ENCODE assay signal across 9 cellular contexts in the genomic region with DNA sequence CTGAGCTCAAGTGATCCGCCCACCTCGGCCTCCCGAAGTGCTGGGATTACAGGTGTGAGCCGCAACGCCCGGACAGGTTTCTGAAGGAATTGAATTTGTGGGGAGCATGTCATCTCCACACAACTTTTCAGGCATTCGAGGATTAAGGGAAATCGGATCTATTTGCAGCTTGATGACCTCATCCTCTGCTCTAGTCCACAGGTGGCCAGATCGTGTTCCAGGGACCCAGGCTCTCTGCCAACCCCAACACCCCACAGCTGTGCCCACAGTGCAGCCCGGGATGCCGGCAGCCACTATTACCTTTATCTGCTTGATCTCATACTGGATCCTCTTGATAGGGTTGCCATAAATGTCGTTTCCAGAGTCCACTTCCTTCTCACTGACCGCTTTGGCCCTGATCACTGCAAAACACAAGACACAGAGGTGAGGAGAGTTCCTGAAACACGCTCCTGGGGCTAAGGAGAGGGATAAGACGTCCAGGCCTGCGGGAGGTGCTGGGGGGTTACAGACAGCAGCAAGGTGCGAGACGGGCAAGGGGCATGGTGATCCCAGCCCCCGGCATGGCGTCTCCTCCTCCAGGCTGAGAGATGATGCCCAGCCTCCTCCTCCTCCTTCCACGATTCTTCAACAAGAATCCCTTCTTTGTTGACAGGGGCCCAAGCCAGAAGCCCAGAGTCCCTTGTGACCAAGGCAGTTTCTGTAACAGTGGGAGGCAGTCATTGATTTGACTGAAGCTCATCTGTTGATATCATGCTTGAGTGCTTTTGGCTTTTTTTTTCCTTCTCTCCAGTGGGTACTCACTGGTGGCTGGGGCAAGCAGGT. TPM values are rescaled to one million over a fixed set of nuclear protein-coding genes. Genes with fewer than 3 reads are reported as not detected.
DNase-seq lines count a peak whose midpoint lies in the region; ATAC-seq, FAIRE-seq and TF ChIP-seq lines count a peak whose summit lies in the region.
"Had no signal": no experiment of that assay in that cellular context is flagged by ENCODE, and none has a peak within 500 bp of the region (broad histone marks: within the 10 kb centered on the region; RNA-seq: fewer than 3 reads in every experiment).

No MANE protein-coding gene starts in this region.

- peaks cover 0 to 25% of the 10 kb centered on the region in 2 donors for H3K36me3 ChIP-seq in vagina
- H3K36me3 ChIP-seq in Peyer's patch: peaks cover 0 to 23% (median 0%) of the 10 kb centered on the region in 3 donors

- no peak overlapping the region for H3K4me3 ChIP-seq in vagina
- H3K4me3 ChIP-seq in Peyer's patch: no peak overlapping the region

- FAIRE-seq in frontal cortex (lab: Jason Lieb, UNC): no peak

- intact Hi-C loops in Right ventricle myocardium inferior (cut with DNase I): no loop called here
- intact Hi-C loops in cardiac septum (cut with DNase I): no loop called here
- intact Hi-C loops in vagina (cut with DNase I): no loop called here

- ATAC-seq in Right ventricle myocardium inferior (peak; percentile 35), HG03460 (IDR thresholded peaks at IDR 0.05; ENCODE audit: unreplicated experiment) (no peak)

- TF ChIP-seq POLR2A in vagina (IDR thresholded peaks at IDR 0.05) (no peak), Peyer's patch (IDR thresholded peaks at IDR 0.05) (no peak)

- TF ChIP-seq CTCF in vagina (IDR thresholded peaks at IDR 0.05): no peak
- TF ChIP-seq CTCF in Peyer's patch (IDR thresholded peaks at IDR 0.05): no peak

- H3K4me1 ChIP-seq in vagina (peaks cover 60% of the 10 kb centered on the region), Peyer's patch (peaks cover 0 to 15% (median 0%) of the 10 kb centered on the region in 4 donors)

- no peak for DNase-seq in Right ventricle myocardium inferior (ENCODE audit: missing footprints)
- DNase-seq in cardiac septum (ENCODE audit: low spot score): no peak
- peak; percentile 87 for DNase-seq in brain pericyte (ENCODE audit: low read depth, low spot score)
- peak; percentile 91 for DNase-seq in medulla oblongata (ENCODE audit: extremely low spot score)
- DNase-seq in vagina (ENCODE audit: extremely low spot score in 2 of 2): no peak
- DNase-seq in Peyer's patch: no peak
- DNase-seq in frontal cortex (ENCODE audit: low spot score in 2 of 2): no peak

- no peaks in the 10 kb centered on the region for H3K27me3 ChIP-seq in vagina
- H3K27me3 ChIP-seq in Peyer's patch: no peaks in the 10 kb centered on the region

- H3K9me3 ChIP-seq in vagina (no peaks in the 10 kb centered on the region), Peyer's patch (no peaks in the 10 kb centered on the region)

- peak overlapping the region; percentile 56 for H3K27ac ChIP-seq in vagina
- peak overlapping the region in 1 of 4 donors; percentile 7 for H3K27ac ChIP-seq in Peyer's patch
- H3K27ac ChIP-seq: KMS-11 had no signal

RNA-seq across cellular contexts. Expression of a gene that starts 29.3 kb away (rescaled TPM):
- total RNA-seq in Right ventricle myocardium inferior (0.60 TPM), cardiac septum (1.6 TPM), vagina (7.9 TPM), Peyer's patch (10 to 100 TPM in 2 of 4 donors, 1 to 10 TPM in 2; 1.1 to 45.4 (median 9.1) TPM), frontal cortex (1.2 TPM)

RNA-seq across cellular contexts. Expression of a gene that starts 33.1 kb away (rescaled TPM):
- total RNA-seq in Right ventricle myocardium inferior (18.4 TPM), cardiac septum (19.5 TPM), vagina (71.2 TPM), Peyer's patch (100 to 1,000 TPM in 1 of 4 donors, 10 to 100 TPM in 3; 20.7 to 130 (median 59.9) TPM), frontal cortex (18.8 TPM)

RNA-seq across cellular contexts. Expression of a gene that starts 51.5 kb away (rescaled TPM):
- total RNA-seq in Right ventricle myocardium inferior (138 TPM), cardiac septum (95.5 TPM), vagina (181 TPM), Peyer's patch (10 to 100 TPM; 27.2 to 73.2 (median 45.0) TPM), frontal cortex (33.8 TPM)

Comparison
In these comparisons a context has a peak if more than half of its experiments do, and no peak if none do; other contexts are left out.
1. DNase-seq: peak in brain pericyte (single experiment) and medulla oblongata (single experiment); none in Right ventricle myocardium inferior (single experiment), cardiac septum (single experiment), vagina (0 of 2), Peyer's patch (0 of 3) and frontal cortex (0 of 2).